ENCODE assay signal across 18 cellular contexts in the genomic region with DNA sequence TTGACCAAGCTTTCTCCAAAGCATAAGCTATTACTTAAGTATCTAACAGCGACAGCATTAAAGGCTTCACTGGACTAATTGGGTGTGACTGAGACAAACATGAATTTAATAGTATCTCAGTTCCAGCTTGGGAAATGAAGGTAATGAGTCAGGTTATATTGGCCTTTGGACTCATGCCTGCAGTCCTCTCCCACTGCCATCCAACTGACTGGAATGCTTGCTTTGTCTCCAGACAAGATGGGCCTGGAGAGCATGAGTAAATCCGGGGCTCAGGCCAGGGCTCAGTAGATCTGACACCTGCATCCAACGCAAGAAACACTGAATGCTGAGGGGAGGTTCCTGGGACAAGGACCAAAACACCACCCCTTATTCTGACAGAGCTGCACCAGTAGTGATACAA.
DNase-seq lines count a peak whose midpoint lies in the region; ATAC-seq and TF ChIP-seq lines count a peak whose summit lies in the region.
"Had no signal": no experiment of that assay in that cellular context is flagged by ENCODE, and none has a peak within 500 bp of the region (broad histone marks: within the 10 kb centered on the region; RNA-seq: fewer than 3 reads in every experiment).

No MANE protein-coding gene starts in this region.

- CTCF ChIA-PET in HEK293T (lab: Yijun Ruan, JAX), result no interaction called here

- H3K4me3 ChIP-seq in AG10803 (ENCODE audit: low read length) (no peak overlapping the region), HFF-Myc (replicated peaks; ENCODE audit: low read depth, low read length) (no peak overlapping the region), ascending aorta (no peak overlapping the region)
- H3K4me3 ChIP-seq: skin epidermis had no signal

- H3K4me1 ChIP-seq in ascending aorta, result no peaks in the 10 kb centered on the region

- no peaks in the 10 kb centered on the region for H3K36me3 ChIP-seq in ascending aorta

- POLR2A ChIA-PET in HEK293T (lab: Yijun Ruan, JAX), result no interaction called here

- ATAC-seq in left colon, result peak; percentile 99
- ATAC-seq: activated T-helper 17 cell treated with anti-CD3 and anti-CD28 coated beads, Interleukin-2, amount 50 U/mL, for 72 hours; SK-N-SH treated with all-trans-retinoic acid at 6 μM for 48 hours had no signal

- H3K27ac ChIP-seq in ascending aorta, result no peak overlapping the region
- H3K27ac ChIP-seq: skin epidermis had no signal

- no peaks in the 10 kb centered on the region for H3K9me3 ChIP-seq in ascending aorta

- H3K27me3 ChIP-seq in ascending aorta, result no peaks in the 10 kb centered on the region

- DNase-seq in AG10803 (ENCODE audit: low read depth) (peak; percentile 48), HFF-Myc (ENCODE audit: extremely low read depth, low read depth) (peak; percentile 10), amniotic epithelial cell (ENCODE audit: low read depth) (peak; percentile 48), left colon (peak in 1 of 2 donors; percentile 11), HEK293T (ENCODE audit: extremely low spot score) (no peak), ascending aorta (ENCODE audit: low spot score in 2 of 2) (no peak), cortex of kidney (lab: John Stamatoyannopoulos, UW) (no peak), DMS79 treated with DMSO at 0.1 percent for 48 hours (lab: John Stamatoyannopoulos, UW) (no peak)
- DNase-seq: ACHN, amniotic stem cell, Calu3, midbrain, NCI-H1436 treated with DMSO at 0.1 percent for 48 hours, occipital lobe, trophoblast cell had no signal

- TF ChIP-seq CTCF in AG10803 (conservative IDR thresholded peaks at IDR 0.05; ENCODE audit: low read length) (no peak), HFF-Myc (IDR thresholded peaks at IDR 0.05; ENCODE audit: low read depth, low read length, missing control alignments) (no peak), ascending aorta (IDR thresholded peaks at IDR 0.05) (no peak)

- intact Hi-C loops in left colon (cut with DNase I, micrococcal nuclease), result no loop called here
- intact Hi-C loops in ascending aorta (cut with DNase I), result no loop called here

TF ChIP-seq in HEK293T, 16 proteins besides CTCF, POLR2A, EP300 and RAD21:
- TF ChIP-seq HDGF (IDR thresholded peaks at IDR 0.05; ENCODE audit: borderline replicate concordance) (no peak), L3MBTL2 (conservative IDR thresholded peaks at IDR 0.05) (no peak), SP1 (IDR thresholded peaks at IDR 0.05) (no peak), FOXM1 (IDR thresholded peaks at IDR 0.05; ENCODE audit: borderline replicate concordance) (no peak), ELF4 (IDR thresholded peaks at IDR 0.05) (no peak), CTBP1 (IDR thresholded peaks at IDR 0.05; ENCODE audit: borderline replicate concordance) (no peak)
- TF ChIP-seq, protein P1, sequence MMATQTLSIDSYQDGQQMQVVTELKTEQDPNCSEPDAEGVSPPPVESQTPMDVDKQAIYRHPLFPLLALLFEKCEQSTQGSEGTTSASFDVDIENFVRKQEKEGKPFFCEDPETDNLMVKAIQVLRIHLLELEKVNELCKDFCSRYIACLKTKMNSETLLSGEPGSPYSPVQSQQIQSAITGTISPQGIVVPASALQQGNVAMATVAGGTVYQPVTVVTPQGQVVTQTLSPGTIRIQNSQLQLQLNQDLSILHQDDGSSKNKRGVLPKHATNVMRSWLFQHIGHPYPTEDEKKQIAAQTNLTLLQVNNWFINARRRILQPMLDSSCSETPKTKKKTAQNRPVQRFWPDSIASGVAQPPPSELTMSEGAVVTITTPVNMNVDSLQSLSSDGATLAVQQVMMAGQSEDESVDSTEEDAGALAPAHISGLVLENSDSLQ (IDR thresholded peaks at IDR 0.05), result no peak

Comparison
In these comparisons a context has a peak if more than half of its experiments do, and no peak if none do; other contexts are left out.
1. DNase-seq: peak in AG10803 (single experiment), HFF-Myc (single experiment) and amniotic epithelial cell (single experiment); none in HEK293T (single experiment), ascending aorta (0 of 2), cortex of kidney (single experiment) and DMS79 treated with DMSO at 0.1 percent for 48 hours (single experiment).